In the genomic region with DNA sequence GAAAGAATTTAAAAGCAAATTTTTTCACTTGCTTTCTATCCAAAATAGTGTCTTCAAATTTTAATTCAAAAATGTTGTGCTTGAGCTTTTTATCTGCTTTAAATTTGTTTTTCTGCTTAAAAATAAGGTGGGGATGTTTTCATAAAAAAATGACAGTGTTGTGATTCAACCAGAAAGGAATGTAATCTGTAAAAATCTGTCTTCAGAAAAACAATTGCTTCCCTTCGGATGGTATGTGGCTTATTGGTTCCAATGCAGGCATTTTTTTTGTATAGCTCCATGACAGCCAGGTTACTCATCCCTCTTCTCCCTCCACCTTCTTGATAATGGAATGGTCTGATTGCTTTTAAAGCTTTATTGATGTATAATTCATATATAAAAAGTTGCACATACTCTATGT, we compare ENCODE assay signal across 1 cellular context.
TF ChIP-seq lines count a peak whose summit lies in the region.

No MANE protein-coding gene starts in this region.

TF ChIP-seq in IMR-90, 13 proteins besides CTCF, POLR2A, EP300 and RAD21 (continued from another document):
- TF ChIP-seq, protein P1, sequence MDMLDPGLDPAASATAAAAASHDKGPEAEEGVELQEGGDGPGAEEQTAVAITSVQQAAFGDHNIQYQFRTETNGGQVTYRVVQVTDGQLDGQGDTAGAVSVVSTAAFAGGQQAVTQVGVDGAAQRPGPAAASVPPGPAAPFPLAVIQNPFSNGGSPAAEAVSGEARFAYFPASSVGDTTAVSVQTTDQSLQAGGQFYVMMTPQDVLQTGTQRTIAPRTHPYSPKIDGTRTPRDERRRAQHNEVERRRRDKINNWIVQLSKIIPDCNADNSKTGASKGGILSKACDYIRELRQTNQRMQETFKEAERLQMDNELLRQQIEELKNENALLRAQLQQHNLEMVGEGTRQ (IDR thresholded peaks at IDR 0.05; ENCODE audit: low read depth, low read length): no peak
- TF ChIP-seq MAFK (IDR thresholded peaks at IDR 0.05; ENCODE audit: low read depth, low read length): no peak
- TF ChIP-seq RFX5 (IDR thresholded peaks at IDR 0.05; ENCODE audit: low read depth, low read length): no peak
